2 cellular contexts compared by ENCODE assay signal in the genomic region with DNA sequence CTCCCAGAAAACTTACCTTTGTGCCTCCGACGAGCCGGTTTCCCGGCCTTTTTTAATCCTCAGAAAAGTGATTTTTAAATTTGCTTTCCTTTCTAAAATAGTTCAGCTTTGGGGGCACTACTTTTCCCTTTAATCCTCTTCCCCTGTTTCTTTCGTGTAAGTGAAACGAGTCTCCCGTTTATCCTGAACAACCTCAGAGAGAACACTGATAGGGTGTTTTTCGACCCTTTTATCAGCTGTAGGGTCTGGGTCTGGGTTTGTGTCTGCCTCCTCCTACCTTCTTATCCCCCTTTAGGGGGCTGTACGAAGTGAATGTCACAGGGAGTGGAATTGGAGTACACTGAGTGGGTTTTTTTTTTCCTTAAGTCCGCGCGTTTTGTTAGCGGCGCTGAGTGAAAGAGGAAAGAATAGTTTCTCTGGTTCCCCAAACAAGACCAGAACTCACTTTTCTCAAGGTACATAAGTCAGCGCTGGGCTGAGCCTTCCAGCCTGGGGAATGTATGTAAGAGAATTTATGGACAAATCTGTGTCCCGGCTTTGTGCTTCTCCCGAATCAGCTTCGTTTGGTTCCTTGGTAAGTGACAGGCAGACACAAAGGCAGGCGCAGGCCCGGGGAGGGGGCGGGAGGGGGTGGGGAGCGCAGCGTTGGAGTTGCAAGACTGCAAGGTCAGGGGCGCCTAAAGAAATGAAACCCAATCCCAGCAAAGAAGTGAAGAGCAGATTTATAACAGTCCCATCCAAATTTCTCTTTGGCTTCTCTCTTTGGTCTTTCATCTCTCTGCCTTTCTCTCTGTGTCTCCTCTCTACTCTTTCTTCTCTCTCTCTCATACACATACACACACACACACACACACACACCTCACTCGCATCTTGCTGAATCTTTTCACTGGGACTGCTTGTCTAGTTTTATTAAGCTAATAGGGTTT.
TF ChIP-seq lines count a peak whose summit lies in the region.

No MANE protein-coding gene starts in this region.

TF ChIP-seq in HCT116, 20 proteins besides CTCF, POLR2A, EP300 and RAD21:
- TF ChIP-seq SIN3A (IDR thresholded peaks at IDR 0.05; ENCODE audit: low read depth) (no peak), CBX3 (IDR thresholded peaks at IDR 0.05; ENCODE audit: low read depth) (no peak), EGR1 (IDR thresholded peaks at IDR 0.05; ENCODE audit: low read depth) (0 out of 2 replicates have a peak, but pooled peaks have one; percentile 16)
TF ChIP-seq in HCT116: peak in this region for 1.

TF ChIP-seq in GM12878, 131 proteins besides CTCF, POLR2A, EP300 and RAD21:
- TF ChIP-seq CHD1 (IDR thresholded peaks at IDR 0.05; ENCODE audit: low read depth, low read length) (no peak), FOXM1 (IDR thresholded peaks at IDR 0.05; ENCODE audit: low read depth, low read length) (peak; percentile 41; the same call in 1 of the 2 replicates), BRCA1 (IDR thresholded peaks at IDR 0.05; ENCODE audit: low read depth, low read length) (no peak), BCL11A (IDR thresholded peaks at IDR 0.05; ENCODE audit: low read depth, low read length) (no peak), NRF1 (conservative IDR thresholded peaks at IDR 0.05; ENCODE audit: low read depth, low read length) (no peak), BHLHE40 (IDR thresholded peaks at IDR 0.05; ENCODE audit: borderline replicate concordance in 1 of 2, low read depth in 2 of 2, low read length in 1 of 2) (no peak), MYC (IDR thresholded peaks at IDR 0.05; ENCODE audit: insufficient read depth, insufficient read length, insufficient replicate concordance, low read length, severe bottlenecking) (no peak), EGR1 (IDR thresholded peaks at IDR 0.05; ENCODE audit: borderline replicate concordance in 1 of 2, low read depth in 2 of 2, low read length in 2 of 2) (no peak), RUNX3 (IDR thresholded peaks at IDR 0.05; ENCODE audit: low read length) (no peak; the same call in 1 of the 2 replicates), IRF4 (IDR thresholded peaks at IDR 0.05; ENCODE audit: low read depth, low read length) (no peak), STAT3 (IDR thresholded peaks at IDR 0.05; ENCODE audit: low read depth, low read length) (no peak), CBX3 (IDR thresholded peaks at IDR 0.05; ENCODE audit: borderline replicate concordance, low read depth) (no peak), SMARCA5 (IDR thresholded peaks at IDR 0.05) (no peak), IKZF2 (IDR thresholded peaks at IDR 0.05) (0 out of 4 replicates have a peak, but pooled peaks of 1 of the 2 experiments have one; percentile 19), ASH2L (IDR thresholded peaks at IDR 0.05; ENCODE audit: borderline replicate concordance, low read depth) (no peak), IKZF1 (conservative IDR thresholded peaks at IDR 0.05) (0 out of 2 replicates have a peak, but pooled peaks have one; percentile 17), KLF5 (IDR thresholded peaks at IDR 0.05; ENCODE audit: partially characterized antibody) (no peak), FOS (IDR thresholded peaks at IDR 0.05; ENCODE audit: borderline replicate concordance, extremely low read depth, insufficient read length) (no peak), PML (IDR thresholded peaks at IDR 0.05; ENCODE audit: low read length) (peak; percentile 17), MYB (IDR thresholded peaks at IDR 0.05; ENCODE audit: borderline replicate concordance, low read depth, low read length) (no peak), GABPA (IDR thresholded peaks at IDR 0.05; ENCODE audit: low read depth) (no peak), SREBF1 (IDR thresholded peaks at IDR 0.05; ENCODE audit: low read length) (no peak), NBN (IDR thresholded peaks at IDR 0.05) (peak; percentile 42; the same call in 1 of the 2 replicates), FOXK2 (IDR thresholded peaks at IDR 0.05) (no peak), SP1 (IDR thresholded peaks at IDR 0.05; ENCODE audit: low read depth, low read length) (no peak), KDM1A (IDR thresholded peaks at IDR 0.05; ENCODE audit: borderline replicate concordance) (no peak), ATF7 (IDR thresholded peaks at IDR 0.05; ENCODE audit: low read depth) (0 out of 2 replicates have a peak, but pooled peaks have one; percentile 31), NFIC (IDR thresholded peaks at IDR 0.05; ENCODE audit: low read depth, low read length) (no peak), ZZZ3 (IDR thresholded peaks at IDR 0.05; ENCODE audit: control insufficient read depth, insufficient read length, low read depth) (no peak)
- TF ChIP-seq, protein P1, sequence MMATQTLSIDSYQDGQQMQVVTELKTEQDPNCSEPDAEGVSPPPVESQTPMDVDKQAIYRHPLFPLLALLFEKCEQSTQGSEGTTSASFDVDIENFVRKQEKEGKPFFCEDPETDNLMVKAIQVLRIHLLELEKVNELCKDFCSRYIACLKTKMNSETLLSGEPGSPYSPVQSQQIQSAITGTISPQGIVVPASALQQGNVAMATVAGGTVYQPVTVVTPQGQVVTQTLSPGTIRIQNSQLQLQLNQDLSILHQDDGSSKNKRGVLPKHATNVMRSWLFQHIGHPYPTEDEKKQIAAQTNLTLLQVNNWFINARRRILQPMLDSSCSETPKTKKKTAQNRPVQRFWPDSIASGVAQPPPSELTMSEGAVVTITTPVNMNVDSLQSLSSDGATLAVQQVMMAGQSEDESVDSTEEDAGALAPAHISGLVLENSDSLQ (IDR thresholded peaks at IDR 0.05): 0 out of 2 replicates have a peak, but pooled peaks have one; percentile 12
- TF ChIP-seq, protein P2, sequence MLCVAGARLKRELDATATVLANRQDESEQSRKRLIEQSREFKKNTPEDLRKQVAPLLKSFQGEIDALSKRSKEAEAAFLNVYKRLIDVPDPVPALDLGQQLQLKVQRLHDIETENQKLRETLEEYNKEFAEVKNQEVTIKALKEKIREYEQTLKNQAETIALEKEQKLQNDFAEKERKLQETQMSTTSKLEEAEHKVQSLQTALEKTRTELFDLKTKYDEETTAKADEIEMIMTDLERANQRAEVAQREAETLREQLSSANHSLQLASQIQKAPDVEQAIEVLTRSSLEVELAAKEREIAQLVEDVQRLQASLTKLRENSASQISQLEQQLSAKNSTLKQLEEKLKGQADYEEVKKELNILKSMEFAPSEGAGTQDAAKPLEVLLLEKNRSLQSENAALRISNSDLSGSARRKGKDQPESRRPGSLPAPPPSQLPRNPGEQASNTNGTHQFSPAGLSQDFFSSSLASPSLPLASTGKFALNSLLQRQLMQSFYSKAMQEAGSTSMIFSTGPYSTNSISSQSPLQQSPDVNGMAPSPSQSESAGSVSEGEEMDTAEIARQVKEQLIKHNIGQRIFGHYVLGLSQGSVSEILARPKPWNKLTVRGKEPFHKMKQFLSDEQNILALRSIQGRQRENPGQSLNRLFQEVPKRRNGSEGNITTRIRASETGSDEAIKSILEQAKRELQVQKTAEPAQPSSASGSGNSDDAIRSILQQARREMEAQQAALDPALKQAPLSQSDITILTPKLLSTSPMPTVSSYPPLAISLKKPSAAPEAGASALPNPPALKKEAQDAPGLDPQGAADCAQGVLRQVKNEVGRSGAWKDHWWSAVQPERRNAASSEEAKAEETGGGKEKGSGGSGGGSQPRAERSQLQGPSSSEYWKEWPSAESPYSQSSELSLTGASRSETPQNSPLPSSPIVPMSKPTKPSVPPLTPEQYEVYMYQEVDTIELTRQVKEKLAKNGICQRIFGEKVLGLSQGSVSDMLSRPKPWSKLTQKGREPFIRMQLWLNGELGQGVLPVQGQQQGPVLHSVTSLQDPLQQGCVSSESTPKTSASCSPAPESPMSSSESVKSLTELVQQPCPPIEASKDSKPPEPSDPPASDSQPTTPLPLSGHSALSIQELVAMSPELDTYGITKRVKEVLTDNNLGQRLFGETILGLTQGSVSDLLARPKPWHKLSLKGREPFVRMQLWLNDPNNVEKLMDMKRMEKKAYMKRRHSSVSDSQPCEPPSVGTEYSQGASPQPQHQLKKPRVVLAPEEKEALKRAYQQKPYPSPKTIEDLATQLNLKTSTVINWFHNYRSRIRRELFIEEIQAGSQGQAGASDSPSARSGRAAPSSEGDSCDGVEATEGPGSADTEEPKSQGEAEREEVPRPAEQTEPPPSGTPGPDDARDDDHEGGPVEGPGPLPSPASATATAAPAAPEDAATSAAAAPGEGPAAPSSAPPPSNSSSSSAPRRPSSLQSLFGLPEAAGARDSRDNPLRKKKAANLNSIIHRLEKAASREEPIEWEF (IDR thresholded peaks at IDR 0.05; ENCODE audit: insufficient replicate concordance, low read depth, low read length): no peak
- TF ChIP-seq, protein P3, sequence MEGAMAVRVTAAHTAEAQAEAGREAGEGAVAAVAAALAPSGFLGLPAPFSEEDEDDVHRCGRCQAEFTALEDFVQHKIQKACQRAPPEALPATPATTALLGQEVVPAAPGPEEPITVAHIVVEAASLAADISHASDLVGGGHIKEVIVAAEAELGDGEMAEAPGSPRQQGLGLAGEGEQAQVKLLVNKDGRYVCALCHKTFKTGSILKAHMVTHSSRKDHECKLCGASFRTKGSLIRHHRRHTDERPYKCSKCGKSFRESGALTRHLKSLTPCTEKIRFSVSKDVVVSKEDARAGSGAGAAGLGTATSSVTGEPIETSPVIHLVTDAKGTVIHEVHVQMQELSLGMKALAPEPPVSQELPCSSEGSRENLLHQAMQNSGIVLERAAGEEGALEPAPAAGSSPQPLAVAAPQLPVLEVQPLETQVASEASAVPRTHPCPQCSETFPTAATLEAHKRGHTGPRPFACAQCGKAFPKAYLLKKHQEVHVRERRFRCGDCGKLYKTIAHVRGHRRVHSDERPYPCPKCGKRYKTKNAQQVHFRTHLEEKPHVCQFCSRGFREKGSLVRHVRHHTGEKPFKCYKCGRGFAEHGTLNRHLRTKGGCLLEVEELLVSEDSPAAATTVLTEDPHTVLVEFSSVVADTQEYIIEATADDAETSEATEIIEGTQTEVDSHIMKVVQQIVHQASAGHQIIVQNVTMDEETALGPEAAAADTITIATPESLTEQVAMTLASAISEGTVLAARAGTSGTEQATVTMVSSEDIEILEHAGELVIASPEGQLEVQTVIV (IDR thresholded peaks at IDR 0.05; ENCODE audit: borderline replicate concordance, partially characterized antibody): no peak
- TF ChIP-seq, protein P4, sequence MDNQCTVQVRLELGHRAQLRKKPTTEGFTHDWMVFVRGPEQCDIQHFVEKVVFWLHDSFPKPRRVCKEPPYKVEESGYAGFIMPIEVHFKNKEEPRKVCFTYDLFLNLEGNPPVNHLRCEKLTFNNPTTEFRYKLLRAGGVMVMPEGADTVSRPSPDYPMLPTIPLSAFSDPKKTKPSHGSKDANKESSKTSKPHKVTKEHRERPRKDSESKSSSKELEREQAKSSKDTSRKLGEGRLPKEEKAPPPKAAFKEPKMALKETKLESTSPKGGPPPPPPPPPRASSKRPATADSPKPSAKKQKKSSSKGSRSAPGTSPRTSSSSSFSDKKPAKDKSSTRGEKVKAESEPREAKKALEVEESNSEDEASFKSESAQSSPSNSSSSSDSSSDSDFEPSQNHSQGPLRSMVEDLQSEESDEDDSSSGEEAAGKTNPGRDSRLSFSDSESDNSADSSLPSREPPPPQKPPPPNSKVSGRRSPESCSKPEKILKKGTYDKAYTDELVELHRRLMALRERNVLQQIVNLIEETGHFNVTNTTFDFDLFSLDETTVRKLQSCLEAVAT (IDR thresholded peaks at IDR 0.05): peak; percentile 25; the same call in 1 of the 2 replicates
- TF ChIP-seq, protein P5, sequence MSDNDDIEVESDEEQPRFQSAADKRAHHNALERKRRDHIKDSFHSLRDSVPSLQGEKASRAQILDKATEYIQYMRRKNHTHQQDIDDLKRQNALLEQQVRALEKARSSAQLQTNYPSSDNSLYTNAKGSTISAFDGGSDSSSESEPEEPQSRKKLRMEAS (IDR thresholded peaks at IDR 0.05; ENCODE audit: low read depth, low read length): no peak
- TF ChIP-seq, protein P6, sequence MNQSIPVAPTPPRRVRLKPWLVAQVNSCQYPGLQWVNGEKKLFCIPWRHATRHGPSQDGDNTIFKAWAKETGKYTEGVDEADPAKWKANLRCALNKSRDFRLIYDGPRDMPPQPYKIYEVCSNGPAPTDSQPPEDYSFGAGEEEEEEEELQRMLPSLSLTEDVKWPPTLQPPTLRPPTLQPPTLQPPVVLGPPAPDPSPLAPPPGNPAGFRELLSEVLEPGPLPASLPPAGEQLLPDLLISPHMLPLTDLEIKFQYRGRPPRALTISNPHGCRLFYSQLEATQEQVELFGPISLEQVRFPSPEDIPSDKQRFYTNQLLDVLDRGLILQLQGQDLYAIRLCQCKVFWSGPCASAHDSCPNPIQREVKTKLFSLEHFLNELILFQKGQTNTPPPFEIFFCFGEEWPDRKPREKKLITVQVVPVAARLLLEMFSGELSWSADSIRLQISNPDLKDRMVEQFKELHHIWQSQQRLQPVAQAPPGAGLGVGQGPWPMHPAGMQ (IDR thresholded peaks at IDR 0.05; ENCODE audit: borderline replicate concordance): no peak
- TF ChIP-seq, protein P7, sequence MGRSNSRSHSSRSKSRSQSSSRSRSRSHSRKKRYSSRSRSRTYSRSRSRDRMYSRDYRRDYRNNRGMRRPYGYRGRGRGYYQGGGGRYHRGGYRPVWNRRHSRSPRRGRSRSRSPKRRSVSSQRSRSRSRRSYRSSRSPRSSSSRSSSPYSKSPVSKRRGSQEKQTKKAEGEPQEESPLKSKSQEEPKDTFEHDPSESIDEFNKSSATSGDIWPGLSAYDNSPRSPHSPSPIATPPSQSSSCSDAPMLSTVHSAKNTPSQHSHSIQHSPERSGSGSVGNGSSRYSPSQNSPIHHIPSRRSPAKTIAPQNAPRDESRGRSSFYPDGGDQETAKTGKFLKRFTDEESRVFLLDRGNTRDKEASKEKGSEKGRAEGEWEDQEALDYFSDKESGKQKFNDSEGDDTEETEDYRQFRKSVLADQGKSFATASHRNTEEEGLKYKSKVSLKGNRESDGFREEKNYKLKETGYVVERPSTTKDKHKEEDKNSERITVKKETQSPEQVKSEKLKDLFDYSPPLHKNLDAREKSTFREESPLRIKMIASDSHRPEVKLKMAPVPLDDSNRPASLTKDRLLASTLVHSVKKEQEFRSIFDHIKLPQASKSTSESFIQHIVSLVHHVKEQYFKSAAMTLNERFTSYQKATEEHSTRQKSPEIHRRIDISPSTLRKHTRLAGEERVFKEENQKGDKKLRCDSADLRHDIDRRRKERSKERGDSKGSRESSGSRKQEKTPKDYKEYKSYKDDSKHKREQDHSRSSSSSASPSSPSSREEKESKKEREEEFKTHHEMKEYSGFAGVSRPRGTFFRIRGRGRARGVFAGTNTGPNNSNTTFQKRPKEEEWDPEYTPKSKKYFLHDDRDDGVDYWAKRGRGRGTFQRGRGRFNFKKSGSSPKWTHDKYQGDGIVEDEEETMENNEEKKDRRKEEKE (IDR thresholded peaks at IDR 0.05): no peak
